In genomic region chr9:97500765-97501176, GRCh38 we compare ENCODE assay signal across 9 cellular contexts. TPM values are rescaled to one million over a fixed set of nuclear protein-coding genes. Genes with fewer than 3 reads are reported as not detected.
DNase-seq lines count a peak whose midpoint lies in the region; ATAC-seq, FAIRE-seq and TF ChIP-seq lines count a peak whose summit lies in the region.
"Had no signal": no experiment of that assay in that cellular context is flagged by ENCODE, and none has a peak within 500 bp of the region (broad histone marks: within the 10 kb centered on the region; RNA-seq: fewer than 3 reads in every experiment).

No MANE protein-coding gene starts in this region.

- peaks cover 9% of the 10 kb centered on the region for H3K4me1 Mint-ChIP-seq in central memory CD8-positive, alpha-beta T cell

- no peak overlapping the region for H3K9ac ChIP-seq in HUES6 (ENCODE audit: low read length)

- H3K27me3 Mint-ChIP-seq in central memory CD8-positive, alpha-beta T cell = peaks cover 17% of the 10 kb centered on the region

- H3K9me3 Mint-ChIP-seq in central memory CD8-positive, alpha-beta T cell = no peaks in the 10 kb centered on the region

- no peak for DNase-seq in A549 (ENCODE audit: low read depth in 1 of 2, low spot score in 1 of 2)
- DNase-seq in central memory CD8-positive, alpha-beta T cell (ENCODE audit: low spot score in 2 of 2) = no peak
- DNase-seq in cerebellar nuclear complex (lab: John Stamatoyannopoulos, UW) = no peak
- DNase-seq in substantia nigra (lab: John Stamatoyannopoulos, UW) = no peak
- DNase-seq: amniotic stem cell had no signal

- H3K27ac ChIP-seq in A549 = peak overlapping the region in 1 of 2 experiments; percentile 86; a peak in 2 of 6 replicates
- H3K27ac ChIP-seq in HUES6 (ENCODE audit: low read depth, low read length) = no peak overlapping the region
- no peak overlapping the region for H3K27ac ChIP-seq in muscle layer of duodenum (ENCODE audit: low read length)
- H3K27ac ChIP-seq in substantia nigra (ENCODE audit: low read depth, low read length, poor library complexity, severe bottlenecking) = no peak overlapping the region

- CTCF ChIA-PET in A549 (lab: Yijun Ruan, JAX) = interaction anchor here (0.7 to 3.8 kb wide), 8 partner anchors 9 to 1268 kb away, joined by 3 to 29 read pairs (median 5); no protein-coding TSS in a partner anchor

- H3K27me3 ChIP-seq in HUES6 (ENCODE audit: control insufficient read depth, insufficient read depth, low read length) (peaks cover 68% of the 10 kb centered on the region), muscle layer of duodenum (ENCODE audit: low read depth, low read length) (peaks cover 5% of the 10 kb centered on the region)

- H3K4me2 ChIP-seq in A549 = peak overlapping the region; percentile 99

- H3K9me3 ChIP-seq in A549 (no peaks in the 10 kb centered on the region), HUES6 (ENCODE audit: control insufficient read depth, insufficient read depth, low read depth, low read length) (no peaks in the 10 kb centered on the region), muscle layer of duodenum (ENCODE audit: control insufficient read depth in 1 of 2, low read length in 2 of 2) (no peaks in the 10 kb centered on the region)

- no peak for TF ChIP-seq CTCF in A549 (IDR thresholded peaks at IDR 0.05)

- peaks cover 6% of the 10 kb centered on the region for H3K36me3 Mint-ChIP-seq in central memory CD8-positive, alpha-beta T cell (ENCODE audit: insufficient read depth)

- H3K4me1 ChIP-seq in A549 = peaks cover 5% of the 10 kb centered on the region; the same call in 2 of the 3 replicates
- peaks cover 20% of the 10 kb centered on the region for H3K4me1 ChIP-seq in HUES6 (ENCODE audit: control insufficient read depth, insufficient read depth, low read length)
- H3K4me1 ChIP-seq in muscle layer of duodenum (ENCODE audit: control insufficient read depth in 1 of 2, insufficient read depth in 2 of 2, low read length in 2 of 2) = peaks cover 12 to 16% of the 10 kb centered on the region in 2 donors

- peak overlapping the region; percentile 45 for H3K4me3 Mint-ChIP-seq in central memory CD8-positive, alpha-beta T cell

- WGBS in A549 (ENCODE audit: missing lambda C conversion rate) = 33% methylated on average over 6 of the region's 6 CpGs

- ATAC-seq in A549 (no peak), GM19452 (IDR thresholded peaks at IDR 0.05; ENCODE audit: unreplicated experiment) (no peak), HG02884 (IDR thresholded peaks at IDR 0.05; ENCODE audit: unreplicated experiment) (no peak)
- no peak for ATAC-seq in central memory CD8-positive, alpha-beta T cell (replicated peaks; ENCODE audit: extremely low read depth, poor library complexity, severe bottlenecking)

- TF ChIP-seq RAD21 in A549 (conservative IDR thresholded peaks at IDR 0.05 in 1 of 2, IDR thresholded peaks at IDR 0.05 in 1 of 2) = no peak

- POLR2A ChIA-PET in A549 (lab: Yijun Ruan, JAX) = no interaction called here

- no peak overlapping the region for H3K27ac Mint-ChIP-seq in central memory CD8-positive, alpha-beta T cell (ENCODE audit: low read depth)

- FAIRE-seq in A549 (lab: Jason Lieb, UNC) = no peak

- TF ChIP-seq EP300 in A549 (IDR thresholded peaks at IDR 0.05) = no peak

- H3K4me3 ChIP-seq in A549 = peak overlapping the region; percentile 85
- peak overlapping the region; percentile 68 for H3K4me3 ChIP-seq in HUES6 (ENCODE audit: low read depth, low read length)
- peak overlapping the region; percentile 53 to 59 for H3K4me3 ChIP-seq in muscle layer of duodenum (ENCODE audit: low read depth in 1 of 2, low read length in 2 of 2)

- no peak for TF ChIP-seq POLR2A in A549 (IDR thresholded peaks at IDR 0.05; ENCODE audit: low read length)

- H3K36me3 ChIP-seq in HUES6 (ENCODE audit: control insufficient read depth, insufficient read depth, low read length) (no peaks in the 10 kb centered on the region), muscle layer of duodenum (ENCODE audit: control insufficient read depth in 1 of 2, insufficient read depth in 2 of 2, low read length in 2 of 2) (peaks cover 0 to 4% of the 10 kb centered on the region in 2 donors)

TF ChIP-seq in A549, 52 proteins besides CTCF, POLR2A, EP300 and RAD21:
- TF ChIP-seq SREBF2 (IDR thresholded peaks at IDR 0.05) (no peak), EHF (CRISPR knock-in tag; IDR thresholded peaks at IDR 0.05) (no peak), CBX8 (IDR thresholded peaks at IDR 0.05) (peak; percentile 92; the same call in 1 of the 2 replicates), FOXS1 (CRISPR knock-in tag; IDR thresholded peaks at IDR 0.05) (no peak), KDM5A (IDR thresholded peaks at IDR 0.05) (no peak), GATA3 (IDR thresholded peaks at IDR 0.05; ENCODE audit: borderline replicate concordance) (no peak), RNF2 (IDR thresholded peaks at IDR 0.05; ENCODE audit: borderline replicate concordance, low read depth) (peak; percentile 97; the same call in 1 of the 2 replicates), ATOH8 (CRISPR knock-in tag; IDR thresholded peaks at IDR 0.05; ENCODE audit: low read depth) (no peak), TP53 (CRISPR knock-in tag; IDR thresholded peaks at IDR 0.05) (no peak), KDM1A (IDR thresholded peaks at IDR 0.05; ENCODE audit: low read depth) (no peak)

RNA-seq across cellular contexts. Expression of gene TMOD1, which starts 0.7 kb away (rescaled TPM):
- polyA plus RNA-seq in A549 (2011; rRNA removed) = 0.28 and 0.48 TPM in 2 replicates
- polyA plus RNA-seq in A549 (2012; cell fraction: cytosol; rRNA removed) = 0.21 and 0.25 TPM in 2 replicates
- 0.17 TPM in 2 replicates for polyA plus RNA-seq in A549 (2012; cell fraction: nucleus; rRNA removed)
- 0.62 to 0.98 TPM (median 0.80 TPM) in 3 replicates for polyA plus RNA-seq in A549 (2017; fragmentation: RNase III; extraction: RNeasy Plus Mini Kit Qiagen cat#74134 plus additional on column Dnase treatment)
- polyA minus RNA-seq in A549 (2011; rRNA and poly(A)+ RNA removed) = 0.19 and 0.21 TPM in 2 replicates
